Comparison of ENCODE assay signal across 15 cellular contexts in the genomic region with DNA sequence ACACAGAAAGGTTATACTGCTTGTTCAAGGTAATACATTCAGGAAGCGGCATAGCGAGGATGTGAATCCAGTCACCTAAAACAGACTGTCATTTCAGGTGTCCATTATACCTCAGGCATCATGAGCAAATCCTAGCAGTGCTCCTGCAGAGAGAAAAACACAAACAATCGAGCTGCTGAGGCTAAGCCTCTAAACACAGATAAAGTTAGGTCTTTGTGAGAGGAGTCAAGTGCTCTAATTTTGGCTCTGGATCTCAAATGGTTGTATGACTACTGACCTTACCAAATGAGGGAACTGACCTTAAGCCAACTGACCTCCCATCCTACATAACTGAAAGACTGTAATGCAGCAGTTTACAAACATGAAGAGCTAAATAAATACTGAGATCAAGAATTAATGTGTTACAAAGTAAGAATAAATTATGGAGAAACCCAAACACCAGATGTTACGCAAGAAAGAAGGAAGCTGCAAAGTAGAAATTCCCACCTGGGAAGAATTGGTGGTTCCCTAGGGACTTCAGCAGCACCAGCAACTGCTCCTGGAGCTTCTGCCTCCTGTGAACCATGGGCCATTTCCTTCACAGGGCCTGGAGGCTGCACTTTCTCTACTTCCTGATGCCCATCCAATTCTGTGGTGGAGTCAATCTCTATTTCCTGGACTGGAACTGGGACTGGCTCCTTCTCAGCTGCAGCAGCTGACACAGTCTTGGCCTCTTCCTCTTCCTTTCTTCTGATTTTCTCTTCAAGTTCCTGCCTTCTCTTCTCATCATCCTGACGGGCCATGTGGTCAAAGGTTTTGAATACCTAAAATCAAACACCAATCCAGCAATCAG. TPM values are rescaled to one million over a fixed set of nuclear protein-coding genes. Genes with fewer than 3 reads are reported as not detected.
DNase-seq lines count a peak whose midpoint lies in the region; ATAC-seq and TF ChIP-seq lines count a peak whose summit lies in the region.
"Had no signal": no experiment of that assay in that cellular context is flagged by ENCODE, and none has a peak within 500 bp of the region (broad histone marks: within the 10 kb centered on the region; RNA-seq: fewer than 3 reads in every experiment).

No MANE protein-coding gene starts in this region.

- H3K4me1 Mint-ChIP-seq in CD4-positive, CD25-positive, alpha-beta regulatory T cell: peaks cover 54 to 95% (median 66%) of the 10 kb centered on the region in 4 donors

- DNase-seq in CD4-positive, CD25-positive, alpha-beta regulatory T cell: no peak
- DNase-seq in MV-4-11 (lab: John Stamatoyannopoulos, UW) (peak; percentile 56), cardiac muscle cell (ENCODE audit: low read depth in 1 of 2, low spot score in 1 of 2) (peak in 1 of 2 donors; percentile 43), mucosa of descending colon (no peak), GM10266 (ENCODE audit: extremely low spot score) (no peak), CD1c-positive myeloid dendritic cell (ENCODE audit: extremely low spot score) (no peak), NCI-H748 treated with DMSO at 0.1 percent for 48 hours (lab: John Stamatoyannopoulos, UW) (no peak)
- DNase-seq: activated CD4-positive, alpha-beta T cell treated with anti-CD3 and anti-CD28 coated beads, Interleukin-2, amount 50 U/mL, for 48 hours; activated naive CD4-positive, alpha-beta T cell treated with anti-CD3 and anti-CD28 coated beads, Interleukin-2, amount 10 ng/mL, durations not matched to agents 7 days and 5 days; Calu3; effector memory CD8-positive, alpha-beta T cell; NCI-H1436; SW 1271 had no signal

- intact Hi-C loops in mucosa of descending colon (cut with DNase I, micrococcal nuclease): no loop called here

- H3K9me3 Mint-ChIP-seq in CD4-positive, CD25-positive, alpha-beta regulatory T cell: peaks cover 0 to 16% (median 8%) of the 10 kb centered on the region in 7 donors
- H3K9me3 Mint-ChIP-seq: effector memory CD8-positive, alpha-beta T cell had no signal

- H3K36me3 ChIP-seq in CD4-positive, CD25-positive, alpha-beta regulatory T cell (ENCODE audit: control insufficient read depth, insufficient read depth, low read length): peaks cover 58% of the 10 kb centered on the region
- H3K36me3 ChIP-seq in cardiac muscle cell (peaks cover 19% of the 10 kb centered on the region), mucosa of descending colon (ENCODE audit: low read depth) (no peaks in the 10 kb centered on the region)

- H3K36me3 Mint-ChIP-seq in CD4-positive, CD25-positive, alpha-beta regulatory T cell: peaks cover 56% of the 10 kb centered on the region

- peaks cover 11 to 17% of the 10 kb centered on the region in 2 experiments for H3K9me3 ChIP-seq in CD4-positive, CD25-positive, alpha-beta regulatory T cell (ENCODE audit: control insufficient read depth in 2 of 2, low read length in 2 of 2)
- no peaks in the 10 kb centered on the region for H3K9me3 ChIP-seq in cardiac muscle cell (ENCODE audit: low read depth)
- H3K9me3 ChIP-seq in mucosa of descending colon: no peaks in the 10 kb centered on the region

- no peak for ATAC-seq in CD4-positive, CD25-positive, alpha-beta regulatory T cell (ENCODE audit: low read depth in 2 of 2)
- ATAC-seq in mucosa of descending colon (peak; percentile 19), GM21447 (IDR thresholded peaks at IDR 0.05; ENCODE audit: unreplicated experiment) (no peak)
- ATAC-seq: effector memory CD8-positive, alpha-beta T cell had no signal

- H3K27me3 Mint-ChIP-seq in CD4-positive, CD25-positive, alpha-beta regulatory T cell: no peaks in the 10 kb centered on the region
- H3K27me3 Mint-ChIP-seq: activated naive CD4-positive, alpha-beta T cell treated with anti-CD3 and anti-CD28 coated beads, Interleukin-2, amount 10 ng/mL, durations not matched to agents 7 days and 5 days; effector memory CD8-positive, alpha-beta T cell had no signal

- no peaks in the 10 kb centered on the region for H3K27me3 ChIP-seq in CD4-positive, CD25-positive, alpha-beta regulatory T cell (ENCODE audit: control insufficient read depth, insufficient read depth, low read length)
- no peaks in the 10 kb centered on the region for H3K27me3 ChIP-seq in cardiac muscle cell

- H3K4me1 ChIP-seq in CD4-positive, CD25-positive, alpha-beta regulatory T cell (ENCODE audit: control insufficient read depth, insufficient read depth, low read length, poor library complexity, severe bottlenecking): peaks cover 49% of the 10 kb centered on the region
- H3K4me1 ChIP-seq in cardiac muscle cell (ENCODE audit: low read depth) (peaks cover 47% of the 10 kb centered on the region), mucosa of descending colon (ENCODE audit: low read depth) (peaks cover 30% of the 10 kb centered on the region)

- peak overlapping the region in 2 of 4 donors; percentile 27 to 77 for H3K4me3 Mint-ChIP-seq in CD4-positive, CD25-positive, alpha-beta regulatory T cell
- H3K4me3 Mint-ChIP-seq: activated naive CD4-positive, alpha-beta T cell treated with anti-CD3 and anti-CD28 coated beads, Interleukin-2, amount 10 ng/mL, durations not matched to agents 7 days and 5 days; effector memory CD8-positive, alpha-beta T cell had no signal

- H3K27ac ChIP-seq in CD4-positive, CD25-positive, alpha-beta regulatory T cell (ENCODE audit: insufficient read depth, low read length, poor library complexity, severe bottlenecking): no peak overlapping the region
- peak overlapping the region; percentile 92 for H3K27ac ChIP-seq in cardiac muscle cell

- peak overlapping the region; percentile 43 to 74 (median 44) for H3K27ac Mint-ChIP-seq in CD4-positive, CD25-positive, alpha-beta regulatory T cell
- H3K27ac Mint-ChIP-seq: activated naive CD4-positive, alpha-beta T cell treated with anti-CD3 and anti-CD28 coated beads, Interleukin-2, amount 10 ng/mL, durations not matched to agents 7 days and 5 days had no signal

- no peak for TF ChIP-seq CTCF in cardiac muscle cell (IDR thresholded peaks at IDR 0.05; ENCODE audit: low read depth, low read length)
- no peak for TF ChIP-seq CTCF in mucosa of descending colon (IDR thresholded peaks at IDR 0.05)
- TF ChIP-seq CTCF in GM10266 (IDR thresholded peaks at IDR 0.05; ENCODE audit: control insufficient read depth, insufficient read depth, low read depth, missing control alignments): no peak

- no peak overlapping the region for H3K4me3 ChIP-seq in CD4-positive, CD25-positive, alpha-beta regulatory T cell (ENCODE audit: low read depth, low read length)
- H3K4me3 ChIP-seq in cardiac muscle cell: no peak overlapping the region
- H3K4me3 ChIP-seq in mucosa of descending colon: no peak overlapping the region

RNA-seq across cellular contexts. Expression of a gene that starts 5.8 kb away (rescaled TPM):
- total RNA-seq in CD4-positive, CD25-positive, alpha-beta regulatory T cell: 85.6 TPM
- polyA plus RNA-seq in CD4-positive, CD25-positive, alpha-beta regulatory T cell: 10 to 100 TPM; 55.6 to 71.1 (median 66.2) TPM
- 42.6 and 44.8 TPM in 2 replicates for total RNA-seq in cardiac muscle cell
- polyA plus RNA-seq in cardiac muscle cell: 98.7 and 122 TPM in 2 replicates
- 100 to 1,000 TPM in 1 of 3 donors, 10 to 100 TPM in 2; 66.3 to 108 (median 76.0) TPM for total RNA-seq in mucosa of descending colon

RNA-seq across cellular contexts. Expression of a gene that starts 56.4 kb away (rescaled TPM):
- 0.10 TPM for total RNA-seq in CD4-positive, CD25-positive, alpha-beta regulatory T cell
- polyA plus RNA-seq in CD4-positive, CD25-positive, alpha-beta regulatory T cell: under 1 TPM in 1 of 4 donors, not detected in 3; 0.18 TPM
- total RNA-seq in cardiac muscle cell: 0.21 TPM in 1 of 2 replicates, not detected in the other
- not detected in 2 replicates for polyA plus RNA-seq in cardiac muscle cell
- total RNA-seq in mucosa of descending colon: under 1 TPM in 2 of 3 donors, not detected in 1; 0.12 to 0.82 TPM
- total RNA-seq: urinary bladder had no signal
